20 cellular contexts compared by ENCODE assay signal in the genomic region with DNA sequence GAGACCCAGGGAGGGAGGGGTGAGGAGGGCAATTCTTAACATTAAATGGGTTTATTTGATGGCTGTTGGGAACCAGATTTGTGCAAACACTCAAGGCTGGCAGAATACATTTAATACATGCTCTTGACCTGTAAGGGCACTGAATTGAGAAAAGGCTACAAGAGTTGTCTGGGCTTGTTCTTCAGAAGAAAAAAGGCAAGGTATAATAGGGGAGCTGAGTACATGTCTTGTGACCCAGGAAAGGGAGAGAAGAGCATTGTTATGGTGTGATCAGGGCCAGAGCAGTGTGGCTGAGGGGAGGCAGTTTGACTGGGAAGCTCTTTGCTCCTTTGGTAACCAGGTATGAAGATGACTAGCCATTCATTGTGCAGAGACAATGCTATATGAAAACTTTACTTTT. TPM values are rescaled to one million over a fixed set of nuclear protein-coding genes. Genes with fewer than 3 reads are reported as not detected.
DNase-seq lines count a peak whose midpoint lies in the region; ATAC-seq and TF ChIP-seq lines count a peak whose summit lies in the region.
"Had no signal": no experiment of that assay in that cellular context is flagged by ENCODE, and none has a peak within 500 bp of the region (broad histone marks: within the 10 kb centered on the region; RNA-seq: fewer than 3 reads in every experiment).

No MANE protein-coding gene starts in this region.

- H3K4me1 ChIP-seq in CD4-positive, CD25-positive, alpha-beta regulatory T cell (ENCODE audit: control insufficient read depth, insufficient read depth, low read length, poor library complexity, severe bottlenecking) = peaks cover 21% of the 10 kb centered on the region
- no peaks in the 10 kb centered on the region for H3K4me1 ChIP-seq in prostate gland (replicated peaks)

- TF ChIP-seq CTCF in prostate gland (IDR thresholded peaks at IDR 0.05) = no peak

- H3K36me3 Mint-ChIP-seq in CD4-positive, CD25-positive, alpha-beta regulatory T cell = no peaks in the 10 kb centered on the region

- intact Hi-C loops in prostate gland (cut with DNase I) = no loop called here

- no peak overlapping the region for H3K27ac ChIP-seq in CD4-positive, CD25-positive, alpha-beta regulatory T cell (ENCODE audit: insufficient read depth, low read length, poor library complexity, severe bottlenecking)
- peak overlapping the region; percentile 57 for H3K27ac ChIP-seq in epithelial cell of prostate
- no peak overlapping the region for H3K27ac ChIP-seq in prostate gland
- H3K27ac ChIP-seq: RWPE1, stomach, VCaP had no signal

- DNase-seq in NCI-H1417 (lab: John Stamatoyannopoulos, UW) (peak; percentile 14 to 79 (median 47)), NCI-H1417 treated with DMSO at 0.1 percent for 48 hours (lab: John Stamatoyannopoulos, UW) (no peak), NCI-H2029 treated with DMSO at 0.1 percent for 48 hours (lab: John Stamatoyannopoulos, UW) (peak; percentile 17), epithelial cell of prostate (ENCODE audit: low read depth, low spot score) (no peak), NCI-H524 (lab: John Stamatoyannopoulos, UW) (no peak), prostate gland (ENCODE audit: low spot score) (no peak), glomerular visceral epithelial cell (ENCODE audit: extremely low spot score) (no peak)
- DNase-seq in CD4-positive, CD25-positive, alpha-beta regulatory T cell = no peak
- DNase-seq: activated effector memory CD4-positive, alpha-beta T cell treated with Interleukin-2 at 50 U/mL for 16 hours; amygdala; left cardiac atrium; NCI-H1694; NK-92 treated with Interleukin-12 subunit alpha and Interleukin-12 subunit beta, amount 100 ng/mL, for 24 hours; right cardiac atrium; stomach; upper lobe of right lung had no signal

- H3K27me3 Mint-ChIP-seq in CD4-positive, CD25-positive, alpha-beta regulatory T cell = peaks cover 14% of the 10 kb centered on the region

- H3K4me3 Mint-ChIP-seq in CD4-positive, CD25-positive, alpha-beta regulatory T cell = no peak overlapping the region

- ATAC-seq in CD4-positive, CD25-positive, alpha-beta regulatory T cell (ENCODE audit: low read depth in 2 of 2) = no peak
- ATAC-seq: HCT116, upper lobe of right lung had no signal

- H3K4me3 ChIP-seq in CD4-positive, CD25-positive, alpha-beta regulatory T cell (ENCODE audit: low read depth, low read length) = no peak overlapping the region
- no peak overlapping the region for H3K4me3 ChIP-seq in prostate gland
- H3K4me3 ChIP-seq: stomach, upper lobe of right lung had no signal

- peaks cover 18 to 32% (median 21%) of the 10 kb centered on the region in 4 donors for H3K4me1 Mint-ChIP-seq in CD4-positive, CD25-positive, alpha-beta regulatory T cell

- peak overlapping the region in 2 of 3 donors; percentile 47 to 76 for H3K27ac Mint-ChIP-seq in CD4-positive, CD25-positive, alpha-beta regulatory T cell

- H3K9me3 Mint-ChIP-seq in CD4-positive, CD25-positive, alpha-beta regulatory T cell = no peaks in the 10 kb centered on the region

- H3K36me3 ChIP-seq in CD4-positive, CD25-positive, alpha-beta regulatory T cell (ENCODE audit: control insufficient read depth, insufficient read depth, low read length) = no peaks in the 10 kb centered on the region
- no peaks in the 10 kb centered on the region for H3K36me3 ChIP-seq in prostate gland
- H3K36me3 ChIP-seq: stomach, upper lobe of right lung had no signal

- TF ChIP-seq POLR2A in prostate gland (IDR thresholded peaks at IDR 0.05) = no peak

- H3K27me3 ChIP-seq in CD4-positive, CD25-positive, alpha-beta regulatory T cell (ENCODE audit: control insufficient read depth, insufficient read depth, low read length) = no peaks in the 10 kb centered on the region
- no peaks in the 10 kb centered on the region for H3K27me3 ChIP-seq in prostate gland (replicated peaks; ENCODE audit: insufficient read depth)
- H3K27me3 ChIP-seq: stomach, upper lobe of right lung had no signal

- no peaks in the 10 kb centered on the region for H3K9me3 ChIP-seq in CD4-positive, CD25-positive, alpha-beta regulatory T cell (ENCODE audit: control insufficient read depth in 2 of 2, low read length in 2 of 2)
- H3K9me3 ChIP-seq in prostate gland = no peaks in the 10 kb centered on the region
- H3K9me3 ChIP-seq: stomach, upper lobe of right lung had no signal

RNA-seq across cellular contexts. Expression of a gene that starts 18.9 kb away (rescaled TPM):
- total RNA-seq in CD4-positive, CD25-positive, alpha-beta regulatory T cell = not detected
- polyA plus RNA-seq in CD4-positive, CD25-positive, alpha-beta regulatory T cell = not detected
- under 1 TPM; 0.64 to 0.91 TPM for total RNA-seq in prostate gland
- total RNA-seq: A172 had no signal

Comparison
In these comparisons a context has a peak if more than half of its experiments do, and no peak if none do; other contexts are left out.
1. DNase-seq: peak in NCI-H1417 (3 of 3) and NCI-H2029 treated with DMSO at 0.1 percent for 48 hours (single experiment); none in NCI-H1417 treated with DMSO at 0.1 percent for 48 hours (single experiment), CD4-positive, CD25-positive, alpha-beta regulatory T cell (0 of 3), epithelial cell of prostate (single experiment), NCI-H524 (0 of 2), prostate gland (single experiment) and glomerular visceral epithelial cell (single experiment).